1 cellular context compared by ENCODE assay signal in the genomic region with DNA sequence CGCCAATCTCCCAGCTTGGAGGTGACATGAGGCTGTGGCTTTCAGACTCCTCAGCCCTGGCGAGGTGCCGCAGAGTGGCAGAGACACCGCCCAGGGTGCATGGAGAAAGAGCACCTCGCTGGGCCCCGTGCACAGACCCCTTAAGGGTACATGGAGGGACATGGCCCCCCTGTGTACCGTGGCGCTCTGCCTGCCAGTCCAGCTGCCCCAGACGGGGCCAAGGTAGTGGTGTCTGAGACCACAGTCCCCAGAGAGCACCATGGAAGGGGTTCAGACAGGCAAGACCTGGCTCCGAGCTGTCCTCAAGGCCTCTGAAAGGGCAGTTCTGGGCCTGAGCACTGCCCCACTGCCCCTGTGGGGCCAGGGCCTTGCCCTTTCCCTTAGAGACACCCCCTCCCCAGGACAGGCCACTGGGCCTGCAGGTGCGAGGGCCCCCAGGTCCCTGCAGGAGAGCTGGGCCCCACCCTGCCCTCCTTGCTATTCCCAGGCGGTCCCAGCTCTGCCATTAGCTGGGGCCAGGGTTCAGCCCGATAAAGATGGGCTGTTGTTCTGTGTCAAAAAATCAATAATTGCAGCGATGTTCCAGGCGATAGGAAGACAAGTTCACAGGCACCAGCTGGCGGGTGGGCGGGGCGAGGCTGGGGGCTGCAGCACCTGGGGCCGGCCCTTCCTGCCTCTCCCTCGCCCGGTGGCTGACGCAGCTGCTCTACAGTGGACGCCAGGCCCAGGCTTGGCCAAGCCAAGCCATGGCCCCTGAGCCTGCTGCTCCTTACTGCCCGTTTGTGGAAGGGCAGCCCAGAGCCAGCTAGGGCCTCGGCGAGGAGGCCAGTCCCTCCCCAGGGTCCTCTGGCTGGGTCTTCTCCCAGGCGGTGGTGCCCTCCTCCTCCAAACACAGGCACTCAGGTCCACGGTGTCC.
TF ChIP-seq lines count a peak whose summit lies in the region.

No MANE protein-coding gene starts in this region.

TF ChIP-seq in HepG2, 621 proteins besides CTCF, POLR2A, EP300 and RAD21 (continued from another document and continues in another):
- TF ChIP-seq, protein P1, sequence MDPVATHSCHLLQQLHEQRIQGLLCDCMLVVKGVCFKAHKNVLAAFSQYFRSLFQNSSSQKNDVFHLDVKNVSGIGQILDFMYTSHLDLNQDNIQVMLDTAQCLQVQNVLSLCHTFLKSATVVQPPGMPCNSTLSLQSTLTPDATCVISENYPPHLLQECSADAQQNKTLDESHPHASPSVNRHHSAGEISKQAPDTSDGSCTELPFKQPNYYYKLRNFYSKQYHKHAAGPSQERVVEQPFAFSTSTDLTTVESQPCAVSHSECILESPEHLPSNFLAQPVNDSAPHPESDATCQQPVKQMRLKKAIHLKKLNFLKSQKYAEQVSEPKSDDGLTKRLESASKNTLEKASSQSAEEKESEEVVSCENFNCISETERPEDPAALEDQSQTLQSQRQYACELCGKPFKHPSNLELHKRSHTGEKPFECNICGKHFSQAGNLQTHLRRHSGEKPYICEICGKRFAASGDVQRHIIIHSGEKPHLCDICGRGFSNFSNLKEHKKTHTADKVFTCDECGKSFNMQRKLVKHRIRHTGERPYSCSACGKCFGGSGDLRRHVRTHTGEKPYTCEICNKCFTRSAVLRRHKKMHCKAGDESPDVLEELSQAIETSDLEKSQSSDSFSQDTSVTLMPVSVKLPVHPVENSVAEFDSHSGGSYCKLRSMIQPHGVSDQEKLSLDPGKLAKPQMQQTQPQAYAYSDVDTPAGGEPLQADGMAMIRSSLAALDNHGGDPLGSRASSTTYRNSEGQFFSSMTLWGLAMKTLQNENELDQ (CRISPR knock-in tag; IDR thresholded peaks at IDR 0.05; ENCODE audit: borderline replicate concordance): no peak
- TF ChIP-seq ESRRA (CRISPR knock-in tag; IDR thresholded peaks at IDR 0.05; ENCODE audit: low read depth) (peak; percentile 90), ZNF616 (CRISPR knock-in tag; IDR thresholded peaks at IDR 0.05; ENCODE audit: low read depth) (peak; percentile 55; the same call in 1 of the 2 replicates), ARNT2 (CRISPR knock-in tag; IDR thresholded peaks at IDR 0.05; ENCODE audit: low read depth) (no peak), SOX13 (IDR thresholded peaks at IDR 0.05) (peak; percentile 88), SOX13 (CRISPR knock-in tag; conservative IDR thresholded peaks at IDR 0.05 in 1 of 2, IDR thresholded peaks at IDR 0.05 in 1 of 2) (peak in 1 of 2 experiments; percentile 97; a peak in 2 of 4 replicates), GLI4 (CRISPR knock-in tag; IDR thresholded peaks at IDR 0.05; ENCODE audit: borderline replicate concordance) (no peak), ZNF382 (CRISPR knock-in tag; IDR thresholded peaks at IDR 0.05; ENCODE audit: borderline replicate concordance) (no peak), HOXA7 (CRISPR knock-in tag; IDR thresholded peaks at IDR 0.05) (no peak), ZKSCAN5 (CRISPR knock-in tag; IDR thresholded peaks at IDR 0.05) (0 out of 2 replicates have a peak, but pooled peaks have one; percentile 38), ZNF549 (CRISPR knock-in tag; IDR thresholded peaks at IDR 0.05) (no peak), MIER2 (CRISPR knock-in tag; IDR thresholded peaks at IDR 0.05) (peak; percentile 61; the same call in 1 of the 2 replicates), SIN3B (IDR thresholded peaks at IDR 0.05; ENCODE audit: low read length) (no peak), PAF1 (CRISPR knock-in tag; IDR thresholded peaks at IDR 0.05) (no peak), PPARG (CRISPR knock-in tag; conservative IDR thresholded peaks at IDR 0.05) (peak; percentile 96), ZNF343 (CRISPR knock-in tag; IDR thresholded peaks at IDR 0.05) (peak; percentile 63; the same call in 1 of the 2 replicates), ZNF501 (CRISPR knock-in tag; IDR thresholded peaks at IDR 0.05) (peak; percentile 90; the same call in 1 of the 2 replicates), ZBTB42 (CRISPR knock-in tag; IDR thresholded peaks at IDR 0.05) (peak; percentile 8; the same call in 1 of the 2 replicates), SCMH1 (CRISPR knock-in tag; IDR thresholded peaks at IDR 0.05; ENCODE audit: borderline replicate concordance) (no peak), KLF15 (CRISPR knock-in tag; IDR thresholded peaks at IDR 0.05; ENCODE audit: borderline replicate concordance) (peak; percentile 27; the same call in 1 of the 2 replicates), ZNF615 (CRISPR knock-in tag; IDR thresholded peaks at IDR 0.05; ENCODE audit: borderline replicate concordance) (peak; percentile 27; the same call in 1 of the 2 replicates), FOSL1 (CRISPR knock-in tag; IDR thresholded peaks at IDR 0.05; ENCODE audit: borderline replicate concordance) (no peak), ZNF337 (CRISPR knock-in tag; IDR thresholded peaks at IDR 0.05; ENCODE audit: borderline replicate concordance, low read depth) (no peak), NR2F1 (CRISPR knock-in tag; IDR thresholded peaks at IDR 0.05) (peak in 1 of 2 experiments; percentile 83; a peak in 3 of 4 replicates), SSRP1 (CRISPR knock-in tag; IDR thresholded peaks at IDR 0.05) (peak; percentile 73), ZFP36L1 (CRISPR knock-in tag; IDR thresholded peaks at IDR 0.05) (peak; percentile 89), FOSL2 (CRISPR knock-in tag; IDR thresholded peaks at IDR 0.05) (peak; percentile 67), TEAD3 (CRISPR knock-in tag; optimal IDR thresholded peaks at IDR 0.05; ENCODE audit: borderline replicate concordance) (peak; percentile 84), HES4 (CRISPR knock-in tag; IDR thresholded peaks at IDR 0.05; ENCODE audit: borderline replicate concordance) (peak; percentile 68), ZNF264 (CRISPR knock-in tag; IDR thresholded peaks at IDR 0.05) (peak; percentile 76; the same call in 1 of the 2 replicates), HNRNPLL (IDR thresholded peaks at IDR 0.05; ENCODE audit: low read depth, low read length, poor library complexity, severe bottlenecking) (peak; percentile 42), KLF11 (CRISPR knock-in tag; IDR thresholded peaks at IDR 0.05) (peak; percentile 60), ATF1 (CRISPR knock-in tag; IDR thresholded peaks at IDR 0.05) (no peak), NR3C1 (CRISPR knock-in tag; IDR thresholded peaks at IDR 0.05) (no peak), ZNF678 (CRISPR knock-in tag; IDR thresholded peaks at IDR 0.05) (no peak; the same call in 1 of the 2 replicates), SP1 (IDR thresholded peaks at IDR 0.05) (no peak), SP1 (CRISPR knock-in tag; IDR thresholded peaks at IDR 0.05) (peak; percentile 97), FOXK1 (CRISPR knock-in tag; IDR thresholded peaks at IDR 0.05; ENCODE audit: borderline replicate concordance, low read depth) (peak; percentile 93)
- TF ChIP-seq, protein P2, sequence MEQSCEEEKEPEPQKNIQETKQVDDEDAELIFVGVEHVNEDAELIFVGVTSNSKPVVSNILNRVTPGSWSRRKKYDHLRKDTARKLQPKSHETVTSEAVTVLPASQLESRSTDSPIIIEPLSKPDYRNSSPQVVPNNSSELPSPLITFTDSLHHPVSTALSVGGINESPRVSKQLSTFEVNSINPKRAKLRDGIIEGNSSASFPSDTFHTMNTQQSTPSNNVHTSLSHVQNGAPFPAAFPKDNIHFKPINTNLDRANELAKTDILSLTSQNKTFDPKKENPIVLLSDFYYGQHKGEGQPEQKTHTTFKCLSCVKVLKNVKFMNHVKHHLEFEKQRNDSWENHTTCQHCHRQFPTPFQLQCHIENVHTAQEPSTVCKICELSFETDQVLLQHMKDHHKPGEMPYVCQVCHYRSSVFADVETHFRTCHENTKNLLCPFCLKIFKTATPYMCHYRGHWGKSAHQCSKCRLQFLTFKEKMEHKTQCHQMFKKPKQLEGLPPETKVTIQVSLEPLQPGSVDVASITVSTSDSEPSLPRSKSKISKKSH (CRISPR knock-in tag; IDR thresholded peaks at IDR 0.05; ENCODE audit: borderline replicate concordance): no peak; the same call in 1 of the 2 replicates
- TF ChIP-seq, protein P3, sequence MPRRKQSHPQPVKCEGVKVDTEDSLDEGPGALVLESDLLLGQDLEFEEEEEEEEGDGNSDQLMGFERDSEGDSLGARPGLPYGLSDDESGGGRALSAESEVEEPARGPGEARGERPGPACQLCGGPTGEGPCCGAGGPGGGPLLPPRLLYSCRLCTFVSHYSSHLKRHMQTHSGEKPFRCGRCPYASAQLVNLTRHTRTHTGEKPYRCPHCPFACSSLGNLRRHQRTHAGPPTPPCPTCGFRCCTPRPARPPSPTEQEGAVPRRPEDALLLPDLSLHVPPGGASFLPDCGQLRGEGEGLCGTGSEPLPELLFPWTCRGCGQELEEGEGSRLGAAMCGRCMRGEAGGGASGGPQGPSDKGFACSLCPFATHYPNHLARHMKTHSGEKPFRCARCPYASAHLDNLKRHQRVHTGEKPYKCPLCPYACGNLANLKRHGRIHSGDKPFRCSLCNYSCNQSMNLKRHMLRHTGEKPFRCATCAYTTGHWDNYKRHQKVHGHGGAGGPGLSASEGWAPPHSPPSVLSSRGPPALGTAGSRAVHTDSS (CRISPR knock-in tag; conservative IDR thresholded peaks at IDR 0.05): no peak
- TF ChIP-seq, protein P4, sequence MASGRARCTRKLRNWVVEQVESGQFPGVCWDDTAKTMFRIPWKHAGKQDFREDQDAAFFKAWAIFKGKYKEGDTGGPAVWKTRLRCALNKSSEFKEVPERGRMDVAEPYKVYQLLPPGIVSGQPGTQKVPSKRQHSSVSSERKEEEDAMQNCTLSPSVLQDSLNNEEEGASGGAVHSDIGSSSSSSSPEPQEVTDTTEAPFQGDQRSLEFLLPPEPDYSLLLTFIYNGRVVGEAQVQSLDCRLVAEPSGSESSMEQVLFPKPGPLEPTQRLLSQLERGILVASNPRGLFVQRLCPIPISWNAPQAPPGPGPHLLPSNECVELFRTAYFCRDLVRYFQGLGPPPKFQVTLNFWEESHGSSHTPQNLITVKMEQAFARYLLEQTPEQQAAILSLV (CRISPR knock-in tag; IDR thresholded peaks at IDR 0.05; ENCODE audit: borderline replicate concordance): peak; percentile 73
- TF ChIP-seq, protein P5, sequence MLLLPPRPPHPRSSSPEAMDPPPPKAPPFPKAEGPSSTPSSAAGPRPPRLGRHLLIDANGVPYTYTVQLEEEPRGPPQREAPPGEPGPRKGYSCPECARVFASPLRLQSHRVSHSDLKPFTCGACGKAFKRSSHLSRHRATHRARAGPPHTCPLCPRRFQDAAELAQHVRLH (CRISPR knock-in tag; IDR thresholded peaks at IDR 0.05; ENCODE audit: borderline replicate concordance, low read depth): peak; percentile 73; the same call in 1 of the 2 replicates
- TF ChIP-seq, protein P6, sequence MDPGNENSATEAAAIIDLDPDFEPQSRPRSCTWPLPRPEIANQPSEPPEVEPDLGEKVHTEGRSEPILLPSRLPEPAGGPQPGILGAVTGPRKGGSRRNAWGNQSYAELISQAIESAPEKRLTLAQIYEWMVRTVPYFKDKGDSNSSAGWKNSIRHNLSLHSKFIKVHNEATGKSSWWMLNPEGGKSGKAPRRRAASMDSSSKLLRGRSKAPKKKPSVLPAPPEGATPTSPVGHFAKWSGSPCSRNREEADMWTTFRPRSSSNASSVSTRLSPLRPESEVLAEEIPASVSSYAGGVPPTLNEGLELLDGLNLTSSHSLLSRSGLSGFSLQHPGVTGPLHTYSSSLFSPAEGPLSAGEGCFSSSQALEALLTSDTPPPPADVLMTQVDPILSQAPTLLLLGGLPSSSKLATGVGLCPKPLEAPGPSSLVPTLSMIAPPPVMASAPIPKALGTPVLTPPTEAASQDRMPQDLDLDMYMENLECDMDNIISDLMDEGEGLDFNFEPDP (CRISPR knock-in tag; conservative IDR thresholded peaks at IDR 0.05): no peak
- TF ChIP-seq, protein P7, sequence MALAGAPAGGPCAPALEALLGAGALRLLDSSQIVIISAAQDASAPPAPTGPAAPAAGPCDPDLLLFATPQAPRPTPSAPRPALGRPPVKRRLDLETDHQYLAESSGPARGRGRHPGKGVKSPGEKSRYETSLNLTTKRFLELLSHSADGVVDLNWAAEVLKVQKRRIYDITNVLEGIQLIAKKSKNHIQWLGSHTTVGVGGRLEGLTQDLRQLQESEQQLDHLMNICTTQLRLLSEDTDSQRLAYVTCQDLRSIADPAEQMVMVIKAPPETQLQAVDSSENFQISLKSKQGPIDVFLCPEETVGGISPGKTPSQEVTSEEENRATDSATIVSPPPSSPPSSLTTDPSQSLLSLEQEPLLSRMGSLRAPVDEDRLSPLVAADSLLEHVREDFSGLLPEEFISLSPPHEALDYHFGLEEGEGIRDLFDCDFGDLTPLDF (CRISPR knock-in tag; IDR thresholded peaks at IDR 0.05): no peak
- TF ChIP-seq, protein P8, sequence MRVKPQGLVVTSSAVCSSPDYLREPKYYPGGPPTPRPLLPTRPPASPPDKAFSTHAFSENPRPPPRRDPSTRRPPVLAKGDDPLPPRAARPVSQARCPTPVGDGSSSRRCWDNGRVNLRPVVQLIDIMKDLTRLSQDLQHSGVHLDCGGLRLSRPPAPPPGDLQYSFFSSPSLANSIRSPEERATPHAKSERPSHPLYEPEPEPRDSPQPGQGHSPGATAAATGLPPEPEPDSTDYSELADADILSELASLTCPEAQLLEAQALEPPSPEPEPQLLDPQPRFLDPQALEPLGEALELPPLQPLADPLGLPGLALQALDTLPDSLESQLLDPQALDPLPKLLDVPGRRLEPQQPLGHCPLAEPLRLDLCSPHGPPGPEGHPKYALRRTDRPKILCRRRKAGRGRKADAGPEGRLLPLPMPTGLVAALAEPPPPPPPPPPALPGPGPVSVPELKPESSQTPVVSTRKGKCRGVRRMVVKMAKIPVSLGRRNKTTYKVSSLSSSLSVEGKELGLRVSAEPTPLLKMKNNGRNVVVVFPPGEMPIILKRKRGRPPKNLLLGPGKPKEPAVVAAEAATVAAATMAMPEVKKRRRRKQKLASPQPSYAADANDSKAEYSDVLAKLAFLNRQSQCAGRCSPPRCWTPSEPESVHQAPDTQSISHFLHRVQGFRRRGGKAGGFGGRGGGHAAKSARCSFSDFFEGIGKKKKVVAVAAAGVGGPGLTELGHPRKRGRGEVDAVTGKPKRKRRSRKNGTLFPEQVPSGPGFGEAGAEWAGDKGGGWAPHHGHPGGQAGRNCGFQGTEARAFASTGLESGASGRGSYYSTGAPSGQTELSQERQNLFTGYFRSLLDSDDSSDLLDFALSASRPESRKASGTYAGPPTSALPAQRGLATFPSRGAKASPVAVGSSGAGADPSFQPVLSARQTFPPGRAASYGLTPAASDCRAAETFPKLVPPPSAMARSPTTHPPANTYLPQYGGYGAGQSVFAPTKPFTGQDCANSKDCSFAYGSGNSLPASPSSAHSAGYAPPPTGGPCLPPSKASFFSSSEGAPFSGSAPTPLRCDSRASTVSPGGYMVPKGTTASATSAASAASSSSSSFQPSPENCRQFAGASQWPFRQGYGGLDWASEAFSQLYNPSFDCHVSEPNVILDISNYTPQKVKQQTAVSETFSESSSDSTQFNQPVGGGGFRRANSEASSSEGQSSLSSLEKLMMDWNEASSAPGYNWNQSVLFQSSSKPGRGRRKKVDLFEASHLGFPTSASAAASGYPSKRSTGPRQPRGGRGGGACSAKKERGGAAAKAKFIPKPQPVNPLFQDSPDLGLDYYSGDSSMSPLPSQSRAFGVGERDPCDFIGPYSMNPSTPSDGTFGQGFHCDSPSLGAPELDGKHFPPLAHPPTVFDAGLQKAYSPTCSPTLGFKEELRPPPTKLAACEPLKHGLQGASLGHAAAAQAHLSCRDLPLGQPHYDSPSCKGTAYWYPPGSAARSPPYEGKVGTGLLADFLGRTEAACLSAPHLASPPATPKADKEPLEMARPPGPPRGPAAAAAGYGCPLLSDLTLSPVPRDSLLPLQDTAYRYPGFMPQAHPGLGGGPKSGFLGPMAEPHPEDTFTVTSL (CRISPR knock-in tag; IDR thresholded peaks at IDR 0.05; ENCODE audit: borderline replicate concordance): peak; percentile 80
- TF ChIP-seq, protein P9, sequence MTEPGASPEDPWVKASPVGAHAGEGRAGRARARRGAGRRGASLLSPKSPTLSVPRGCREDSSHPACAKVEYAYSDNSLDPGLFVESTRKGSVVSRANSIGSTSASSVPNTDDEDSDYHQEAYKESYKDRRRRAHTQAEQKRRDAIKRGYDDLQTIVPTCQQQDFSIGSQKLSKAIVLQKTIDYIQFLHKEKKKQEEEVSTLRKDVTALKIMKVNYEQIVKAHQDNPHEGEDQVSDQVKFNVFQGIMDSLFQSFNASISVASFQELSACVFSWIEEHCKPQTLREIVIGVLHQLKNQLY (CRISPR knock-in tag; IDR thresholded peaks at IDR 0.05): peak; percentile 91
